1 cellular context compared by ENCODE assay signal in the genomic region with DNA sequence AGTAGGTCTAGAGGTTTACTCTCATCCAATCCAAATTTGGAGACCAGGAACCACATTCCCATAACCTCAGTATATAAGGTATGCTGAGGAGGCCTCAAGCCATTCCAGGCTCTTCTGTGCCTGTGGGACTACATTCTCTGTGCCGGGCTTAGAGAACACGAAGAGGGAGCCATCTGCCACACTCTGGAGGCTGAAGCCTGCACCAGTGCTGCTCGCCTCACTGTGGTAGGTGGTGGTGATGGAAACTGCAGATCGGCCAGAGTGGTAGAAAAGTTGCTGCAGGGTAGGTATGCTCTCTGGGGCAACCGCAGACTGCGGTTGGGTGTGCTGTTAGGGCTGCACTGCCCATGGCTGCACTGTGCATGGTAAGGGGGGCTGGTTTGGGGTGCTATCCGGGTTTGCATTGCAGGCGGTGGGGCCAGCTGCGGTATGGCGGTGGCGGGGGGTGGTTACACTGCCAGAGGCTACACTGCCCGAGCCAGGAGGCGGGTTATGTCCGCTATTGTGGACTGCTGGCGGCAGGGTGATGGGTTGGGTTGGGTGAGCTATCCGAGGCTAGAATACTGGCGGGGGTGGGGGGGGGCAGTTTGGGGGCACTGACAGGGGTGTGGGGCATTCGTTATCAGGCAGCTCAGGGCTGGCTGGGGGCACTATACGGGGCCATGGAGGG.
TF ChIP-seq lines count a peak whose summit lies in the region.

No MANE protein-coding gene starts in this region.

TF ChIP-seq in GM23338, 12 proteins besides CTCF, POLR2A, EP300 and RAD21 (continued from another document):
- TF ChIP-seq ZNF331 (CRISPR knock-in tag; IDR thresholded peaks at IDR 0.05; ENCODE audit: low read depth), result no peak
- no peak for TF ChIP-seq EZH2 (IDR thresholded peaks at IDR 0.05; ENCODE audit: low read depth, unreplicated experiment)
- TF ChIP-seq STAT1 (IDR thresholded peaks at IDR 0.05; ENCODE audit: unreplicated experiment), result no peak
- no peak for TF ChIP-seq CREB1 (CRISPR knock-in tag; IDR thresholded peaks at IDR 0.05; ENCODE audit: low read depth)
